ENCODE assay signal across 8 cellular contexts in the genomic region with DNA sequence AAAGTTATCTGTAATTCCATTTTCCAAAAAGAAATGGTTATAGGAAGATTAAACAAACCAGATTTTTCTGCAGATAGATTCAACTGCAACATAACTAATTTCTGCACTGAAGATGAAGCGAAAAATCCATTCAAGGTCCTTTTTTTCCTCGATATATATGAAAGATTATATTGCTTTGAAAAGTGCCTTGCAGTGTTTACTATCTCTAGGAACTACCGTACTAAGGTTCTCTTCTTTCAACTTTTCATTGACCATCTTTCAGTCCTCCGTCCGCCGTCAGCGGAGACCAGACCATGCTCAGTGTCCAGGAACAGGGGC. TPM values are rescaled to one million over a fixed set of nuclear protein-coding genes. Genes with fewer than 3 reads are reported as not detected.
A peak's percentile ranks its signal among the peaks of the same experiment; 100 is the strongest.
DNase-seq lines count a peak whose midpoint lies in the region; ATAC-seq and TF ChIP-seq lines count a peak whose summit lies in the region.

No MANE protein-coding gene starts in this region.

- TF ChIP-seq CTCF in CD8-positive, alpha-beta T cell (IDR thresholded peaks at IDR 0.05): no peak
- no peak for TF ChIP-seq CTCF in OCI-LY1 (IDR thresholded peaks at IDR 0.05; ENCODE audit: low read length)
- TF ChIP-seq CTCF in endothelial cell (IDR thresholded peaks at IDR 0.05; ENCODE audit: unreplicated experiment): no peak
- TF ChIP-seq CTCF in neutrophil (IDR thresholded peaks at IDR 0.05): no peak

- no peak overlapping the region for H2AFZ ChIP-seq in OCI-LY1 (ENCODE audit: low read length)

- peaks cover 28% of the 10 kb centered on the region for H3K36me3 Mint-ChIP-seq in CD8-positive, alpha-beta T cell
- H3K36me3 Mint-ChIP-seq in endothelial cell (ENCODE audit: low read depth, unreplicated experiment): peaks cover 3% of the 10 kb centered on the region

- peak overlapping the region; percentile 55 for H3K27ac ChIP-seq in CD8-positive, alpha-beta T cell (ENCODE audit: low read depth, low read length)
- H3K27ac ChIP-seq in OCI-LY1 (ENCODE audit: low read depth, low read length, poor library complexity, severe bottlenecking): no peak overlapping the region
- peak overlapping the region; percentile 84 for H3K27ac ChIP-seq in neutrophil

- intact Hi-C loops in CD8-positive, alpha-beta T cell (cut with DNase I, micrococcal nuclease): loop anchor here (1.0 to 2.0 kb wide), 2 partner anchors 52 to 63 kb away; partner anchors contain the start of gene ABT1 (in 1 of the 2)

- no peaks in the 10 kb centered on the region for H4K20me1 ChIP-seq in OCI-LY1 (ENCODE audit: insufficient read depth, low read length)

- H3K4me3 Mint-ChIP-seq in CD8-positive, alpha-beta T cell: peak overlapping the region; percentile 86
- H3K4me3 Mint-ChIP-seq in endothelial cell (ENCODE audit: unreplicated experiment): peak overlapping the region; percentile 87

- no peaks in the 10 kb centered on the region for H3K27me3 ChIP-seq in CD8-positive, alpha-beta T cell (ENCODE audit: insufficient read depth, low read length)
- H3K27me3 ChIP-seq in OCI-LY1 (ENCODE audit: insufficient read depth, low read length) (no peaks in the 10 kb centered on the region), neutrophil (peaks cover 38% of the 10 kb centered on the region)

- no peaks in the 10 kb centered on the region for H3K9me2 ChIP-seq in OCI-LY1 (ENCODE audit: low read depth, low read length)

- H3K4me3 ChIP-seq in CD8-positive, alpha-beta T cell (ENCODE audit: low read depth, low read length): peak overlapping the region; percentile 90
- H3K4me3 ChIP-seq in OCI-LY1 (ENCODE audit: low read depth, low read length, poor library complexity, severe bottlenecking): peak overlapping the region; percentile 73
- H3K4me3 ChIP-seq in neutrophil (ENCODE audit: low read depth in 1 of 2, low read length in 1 of 2): peak overlapping the region; percentile 72 to 79

- no peaks in the 10 kb centered on the region for H3K9me3 Mint-ChIP-seq in CD8-positive, alpha-beta T cell
- no peaks in the 10 kb centered on the region for H3K9me3 Mint-ChIP-seq in endothelial cell (ENCODE audit: unreplicated experiment)

- no peaks in the 10 kb centered on the region for H3K36me3 ChIP-seq in CD8-positive, alpha-beta T cell (ENCODE audit: insufficient read depth, low read length)
- H3K36me3 ChIP-seq in OCI-LY1 (ENCODE audit: insufficient read depth, low read length) (peaks cover 41% of the 10 kb centered on the region), neutrophil (peaks cover 8% of the 10 kb centered on the region)

- H3K4me1 ChIP-seq in CD8-positive, alpha-beta T cell (ENCODE audit: insufficient read depth, low read length): peaks cover 9% of the 10 kb centered on the region
- H3K4me1 ChIP-seq in OCI-LY1 (ENCODE audit: insufficient read depth, low read length, severe bottlenecking): peaks cover 14% of the 10 kb centered on the region
- peaks cover 17 to 19% of the 10 kb centered on the region in 2 experiments for H3K4me1 ChIP-seq in neutrophil (ENCODE audit: control insufficient read depth in 1 of 2, insufficient read depth in 1 of 2, low read depth in 1 of 2, low read length in 1 of 2)

- peaks cover 38% of the 10 kb centered on the region for H3K4me1 Mint-ChIP-seq in CD8-positive, alpha-beta T cell (ENCODE audit: low read depth)
- peaks cover 12% of the 10 kb centered on the region for H3K4me1 Mint-ChIP-seq in endothelial cell (ENCODE audit: unreplicated experiment)

- no peaks in the 10 kb centered on the region for H3K79me2 ChIP-seq in OCI-LY1 (ENCODE audit: insufficient read depth, low read length)

- H3K27me3 Mint-ChIP-seq in CD8-positive, alpha-beta T cell (ENCODE audit: low read depth): peaks cover 13% of the 10 kb centered on the region
- peaks cover 4% of the 10 kb centered on the region for H3K27me3 Mint-ChIP-seq in endothelial cell (ENCODE audit: unreplicated experiment)

- H3K9ac ChIP-seq in OCI-LY1 (ENCODE audit: low read length): peak overlapping the region; percentile 71

- H3K27ac Mint-ChIP-seq in CD8-positive, alpha-beta T cell: no peak overlapping the region
- peak overlapping the region; percentile 7 for H3K27ac Mint-ChIP-seq in endothelial cell (ENCODE audit: unreplicated experiment)

- no peaks in the 10 kb centered on the region for H3K9me3 ChIP-seq in CD8-positive, alpha-beta T cell (ENCODE audit: low read length)
- H3K9me3 ChIP-seq in OCI-LY1 (ENCODE audit: low read length) (0 out of 2 replicates have a peak, but pooled peaks cover 4% of the 10 kb centered on the region), neutrophil (no peaks in the 10 kb centered on the region)

- POLR2A ChIA-PET in CD8-positive, alpha-beta T cell (lab: Charles Lee): no interaction called here

- CTCF ChIA-PET in CD8-positive, alpha-beta T cell (lab: Charles Lee): no interaction called here

- DNase-seq in CD8-positive, alpha-beta T cell: no peak
- no peak for DNase-seq in endothelial cell (ENCODE audit: low spot score)
- no peak for DNase-seq in hippocampal formation (lab: John Stamatoyannopoulos, UW)
- DNase-seq in stimulated activated CD4-positive, alpha-beta T cell treated with anti-CD3 and anti-CD28 coated beads, Interleukin-1b, Interleukin-23, amount 100 ng/mL, for 48 hours: no peak

- ATAC-seq in CD8-positive, alpha-beta T cell: no peak
- ATAC-seq in HG03565 (IDR thresholded peaks at IDR 0.05; ENCODE audit: unreplicated experiment) (no peak), GM21381 (IDR thresholded peaks at IDR 0.05; ENCODE audit: unreplicated experiment) (no peak)

- H3K4me2 ChIP-seq in OCI-LY1 (ENCODE audit: low read length): peak overlapping the region; percentile 83

- no peaks in the 10 kb centered on the region for H3F3A ChIP-seq in OCI-LY1 (ENCODE audit: insufficient read depth, low read length)

RNA-seq across cellular contexts. Expression of gene ZNF322, which starts 0.5 kb away (rescaled TPM):
- total RNA-seq in CD8-positive, alpha-beta T cell: under 1 TPM; 0.35 to 0.94 TPM
- total RNA-seq in endothelial cell (ENCODE audit: unreplicated experiment): 35.0 TPM

Comparison
In these comparisons a context has a peak if more than half of its experiments do, and no peak if none do; other contexts are left out.
1. RNA of gene ZNF322, which starts 0.5 kb away (total RNA-seq): 35.0 TPM in endothelial cell (single experiment); 0.35 to 0.94 TPM in CD8-positive, alpha-beta T cell; every median in the first group is over 10 times any median in the second.
2. Peak in every context shown above with its lines, with median percentiles within 50 percentile points of each other: H3K4me3 ChIP-seq.